ENCODE assay signal across 19 cellular contexts in the genomic region with DNA sequence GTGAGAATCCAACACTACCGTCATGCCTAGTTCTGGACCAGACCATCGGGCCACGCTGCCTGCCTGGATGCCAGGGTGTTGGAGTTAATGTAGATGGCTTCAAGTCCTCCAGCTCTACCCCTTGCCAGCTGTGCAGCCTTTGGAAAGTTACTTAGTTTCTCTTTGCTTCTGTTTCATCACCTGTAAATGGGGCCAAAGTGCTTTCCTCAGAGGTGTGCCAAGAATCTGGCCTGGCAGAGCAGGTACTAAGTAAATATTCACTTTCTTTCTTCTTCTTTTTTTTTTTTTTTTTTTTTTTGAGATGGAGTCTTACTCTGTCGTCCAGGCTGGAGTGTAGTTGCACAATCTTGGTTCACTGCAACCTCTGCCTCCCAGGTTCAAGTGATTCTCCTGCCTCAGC.
"Had no signal": no experiment of that assay in that cellular context is flagged by ENCODE, and none has a peak within 500 bp of the region (broad histone marks: within the 10 kb centered on the region; RNA-seq: fewer than 3 reads in every experiment).

No MANE protein-coding gene starts in this region.

- DNase-seq: activated CD4-positive, alpha-beta memory T cell treated with anti-CD3 and anti-CD28 coated beads for 36 hours; activated CD4-positive, alpha-beta T cell treated with anti-CD3 and anti-CD28 coated beads, Interleukin-2, amount 10 ng/mL, durations not matched to agents 24 days and 14 days; activated CD4-positive, CD25-positive, alpha-beta regulatory T cell treated with anti-CD3 and anti-CD28 coated beads, Interleukin-2, amount 50 U/mL, for 72 hours; activated CD8-positive, alpha-beta memory T cell treated with anti-CD3 and anti-CD28 coated beads, Interleukin-2, amount 50 U/mL, for 48 hours; activated gamma-delta T cell; activated naive CD4-positive, alpha-beta T cell treated with anti-CD3 and anti-CD28 coated beads, Interleukin-2, amount 10 ng/mL, durations not matched to agents 7 days and 5 days; activated naive CD8-positive, alpha-beta T cell treated with anti-CD3 and anti-CD28 coated beads, Interleukin-2, amount 10 ng/mL, durations not matched to agents 7 days and 5 days; activated T-cell treated with anti-CD3 and anti-CD28 coated beads, Interleukin-2, amount 50 U/mL, for 24 hours; brain microvascular endothelial cell; endodermal cell; foreskin keratinocyte; natural killer cell; right lobe of liver; stimulated activated CD4-positive, alpha-beta T cell treated with anti-CD3 and anti-CD28 coated beads, Interleukin-12 subunit alpha, Interleukin-12 subunit beta, amount 100 ng/mL, for 4 hours; stimulated activated CD4-positive, alpha-beta T cell treated with anti-CD3 and anti-CD28 coated beads, Interleukin-4, amount 100 ng/mL, for 1 hour; T-helper 9 cell; tibial artery; WERI-Rb-1 had no signal

- H3K36me3 ChIP-seq: brain microvascular endothelial cell, neural progenitor cell, right lobe of liver, tibial artery, WERI-Rb-1 had no signal

- H3K9me3 ChIP-seq: right lobe of liver, tibial artery had no signal

- H3K27me3 ChIP-seq: brain microvascular endothelial cell, foreskin keratinocyte, neural progenitor cell, right lobe of liver had no signal

- ATAC-seq: foreskin keratinocyte, natural killer cell had no signal

- H3K27ac ChIP-seq: brain microvascular endothelial cell, foreskin keratinocyte, neural progenitor cell, right lobe of liver, tibial artery, WERI-Rb-1 had no signal

- H3K4me1 ChIP-seq: foreskin keratinocyte, right lobe of liver had no signal

- H3K4me3 ChIP-seq: neural progenitor cell, right lobe of liver, tibial artery had no signal
